In genomic region chr10:77188000-77188395, GRCh38 we compare ENCODE assay signal across 19 cellular contexts.
"Had no signal": no experiment of that assay in that cellular context is flagged by ENCODE, and none has a peak within 500 bp of the region (broad histone marks: within the 10 kb centered on the region; RNA-seq: fewer than 3 reads in every experiment).

No MANE protein-coding gene starts in this region.

- H3K9me3 ChIP-seq: lower lobe of right lung, neutrophil, upper lobe of left lung had no signal

- H3K4me3 ChIP-seq: lower lobe of right lung, upper lobe of left lung had no signal

- H3K9me3 Mint-ChIP-seq: activated naive CD4-positive, alpha-beta T cell treated with anti-CD3 and anti-CD28 coated beads for 36 hours; activated naive CD8-positive, alpha-beta T cell treated with anti-CD3 and anti-CD28 coated beads, Interleukin-2, amount 50 U/mL, for 24 hours; endodermal cell; naive thymus-derived CD4-positive, alpha-beta T cell; T-helper 2 cell treated with Interferon-gamma antibody and Interleukin-4, amounts not matched to agents 5 μg/mL and 100 μg/mL, for 36 hours had no signal

- H3K27ac ChIP-seq: lower lobe of right lung, neutrophil, upper lobe of left lung had no signal

- ATAC-seq: activated naive CD8-positive, alpha-beta T cell treated with anti-CD3 and anti-CD28 coated beads, Interleukin-2, amount 50 U/mL, for 24 hours; left colon; lower lobe of right lung; naive thymus-derived CD4-positive, alpha-beta T cell had no signal

- DNase-seq: activated CD4-positive, alpha-beta T cell treated with anti-CD3 and anti-CD28 coated beads, Interleukin-2, amount 50 U/mL, for 1 hour; activated CD4-positive, CD25-positive, alpha-beta regulatory T cell; activated CD8-positive, alpha-beta memory T cell treated with anti-CD3 and anti-CD28 coated beads for 24 hours; activated naive CD4-positive, alpha-beta T cell treated with anti-CD3 and anti-CD28 coated beads for 36 hours; activated naive CD8-positive, alpha-beta T cell treated with anti-CD3 and anti-CD28 coated beads, Interleukin-2, amount 50 U/mL, for 24 hours; aorta; dermis blood vessel endothelial cell; endodermal cell; erythroblast; left colon; lower lobe of right lung; naive thymus-derived CD4-positive, alpha-beta T cell; stimulated activated CD4-positive, alpha-beta T cell treated with anti-CD3 and anti-CD28 coated beads, Interleukin-15, amount 100 ng/mL, for 24 hours; stimulated activated CD4-positive, alpha-beta T cell treated with anti-CD3 and anti-CD28 coated beads, Interleukin-4, amount 100 ng/mL, for 1 hour; stimulated activated naive CD4-positive, alpha-beta T cell; substantia nigra; upper lobe of left lung had no signal

- H3K36me3 ChIP-seq: lower lobe of right lung, neutrophil, upper lobe of left lung had no signal

- H3K4me3 Mint-ChIP-seq: activated naive CD4-positive, alpha-beta T cell treated with anti-CD3 and anti-CD28 coated beads for 36 hours; activated naive CD8-positive, alpha-beta T cell treated with anti-CD3 and anti-CD28 coated beads, Interleukin-2, amount 50 U/mL, for 24 hours; endodermal cell; naive thymus-derived CD4-positive, alpha-beta T cell; T-helper 2 cell treated with Interferon-gamma antibody and Interleukin-4, amounts not matched to agents 5 μg/mL and 100 μg/mL, for 36 hours had no signal

- H3K27me3 ChIP-seq: upper lobe of left lung had no signal

- H3K4me1 ChIP-seq: lower lobe of right lung had no signal

- H3K36me3 Mint-ChIP-seq: naive thymus-derived CD4-positive, alpha-beta T cell had no signal

- H3K27ac Mint-ChIP-seq: activated naive CD4-positive, alpha-beta T cell treated with anti-CD3 and anti-CD28 coated beads for 36 hours; activated naive CD8-positive, alpha-beta T cell treated with anti-CD3 and anti-CD28 coated beads, Interleukin-2, amount 50 U/mL, for 24 hours; endodermal cell; naive thymus-derived CD4-positive, alpha-beta T cell; T-helper 2 cell treated with Interferon-gamma antibody and Interleukin-4, amounts not matched to agents 5 μg/mL and 100 μg/mL, for 36 hours had no signal

- H3K4me1 Mint-ChIP-seq: activated naive CD8-positive, alpha-beta T cell treated with anti-CD3 and anti-CD28 coated beads, Interleukin-2, amount 50 U/mL, for 24 hours had no signal
